In genomic region chr10:73413528-73414229, GRCh38 we compare ENCODE assay signal across 8 cellular contexts. TPM values are rescaled to one million over a fixed set of nuclear protein-coding genes. Genes with fewer than 3 reads are reported as not detected.
DNase-seq lines count a peak whose midpoint lies in the region; ATAC-seq lines count a peak whose summit lies in the region.

ANXA7 (minus strand) TSS chr10:73414058; CDS start chr10:73400856, 13,202 bp downstream.

- H3K27me3 Mint-ChIP-seq in memory B cell: no peaks in the 10 kb centered on the region

- no peaks in the 10 kb centered on the region for H3K27me3 ChIP-seq in effector memory CD4-positive, alpha-beta T cell (replicated peaks; ENCODE audit: control insufficient read depth, insufficient read depth, low read length, poor library complexity, severe bottlenecking)

- DNase-seq in COR-L47 (lab: John Stamatoyannopoulos, UW) (peak; percentile 80), HS-27A (ENCODE audit: low read depth) (peak; percentile 30), NOMO-1 (lab: John Stamatoyannopoulos, UW; ENCODE audit: unreplicated experiment in 2 of 2) (peak; percentile 85 to 86), memory B cell (ENCODE audit: low spot score in 2 of 2) (peak; percentile 84 to 85)
- peak; percentile 87 to 90 (median 89) for DNase-seq in effector memory CD4-positive, alpha-beta T cell
- peak; percentile 88 for DNase-seq in stimulated activated CD8-positive, alpha-beta memory T cell treated with anti-CD3 and anti-CD28 coated beads, Interleukin-12 subunit alpha, Interleukin-12 subunit beta, amount 100 ng/mL, for 1 hour (ENCODE audit: low read depth)

- peak within 1 kb of the TSS; percentile 93 for H3K4me3 Mint-ChIP-seq in memory B cell

- H3K4me3 ChIP-seq in effector memory CD4-positive, alpha-beta T cell (ENCODE audit: insufficient read depth, low read depth, low read length, poor library complexity, severe bottlenecking): peak within 1 kb of the TSS; percentile 99

- peak within 1 kb of the TSS; percentile 96 for H3K27ac Mint-ChIP-seq in memory B cell

- H3K36me3 ChIP-seq in effector memory CD4-positive, alpha-beta T cell (ENCODE audit: control insufficient read depth, insufficient read depth, low read length): no peaks in the 10 kb centered on the region

- H3K9me3 ChIP-seq in effector memory CD4-positive, alpha-beta T cell (ENCODE audit: control insufficient read depth, low read length): no peaks in the 10 kb centered on the region

- H3K27ac ChIP-seq in effector memory CD4-positive, alpha-beta T cell (ENCODE audit: insufficient read depth, low read length, poor library complexity, severe bottlenecking): peak within 1 kb of the TSS; percentile 96

- no peaks in the 10 kb centered on the region for H3K9me3 Mint-ChIP-seq in memory B cell

- peaks cover 2% of the 10 kb centered on the region for H3K36me3 Mint-ChIP-seq in memory B cell

- H3K4me1 ChIP-seq in effector memory CD4-positive, alpha-beta T cell (ENCODE audit: control insufficient read depth, insufficient read depth, low read length, poor library complexity, severe bottlenecking): peaks cover 18% of the 10 kb centered on the region

- POLR2A ChIA-PET in activated CD8-positive, alpha-beta memory T cell treated with anti-CD3 and anti-CD28 coated beads for 36 hours (lab: Charles Lee): interaction anchor here (0.9 to 2.5 kb wide), 5 partner anchors 55 to 330 kb away, joined by 3 to 11 read pairs (median 5); partner anchors contain the start of genes CFAP70, DNAJC9, MRPS16 and PPP3CB

- ATAC-seq in GM19467 (IDR thresholded peaks at IDR 0.05; ENCODE audit: unreplicated experiment): peak; percentile 90
- ATAC-seq in memory B cell (ENCODE audit: low read depth): peak; percentile 86

- CTCF ChIA-PET in activated CD8-positive, alpha-beta memory T cell treated with anti-CD3 and anti-CD28 coated beads for 36 hours (lab: Charles Lee): interaction anchor here (1.0 to 1.3 kb wide), 4 partner anchors 36 to 82 kb away, joined by 3 to 7 read pairs (median 3); partner anchors contain the start of genes CFAP70 and PPP3CB

- H3K4me1 Mint-ChIP-seq in memory B cell: peaks cover 23% of the 10 kb centered on the region

RNA-seq across cellular contexts. Expression of gene ANXA7, which starts in this region (rescaled TPM):
- 100 to 1,000 TPM; 138 to 140 TPM for total RNA-seq in activated CD8-positive, alpha-beta memory T cell treated with anti-CD3 and anti-CD28 coated beads for 36 hours

Comparison
In these comparisons a context has a peak if more than half of its experiments do, and no peak if none do; other contexts are left out.
1. Peak in every context shown above with its lines: DNase-seq, ATAC-seq, H3K4me3 ChIP-seq and H3K27ac ChIP-seq.
2. DNase-seq: peak in every context shown above with its lines; median percentile 89 in effector memory CD4-positive, alpha-beta T cell; 88 in stimulated activated CD8-positive, alpha-beta memory T cell treated with anti-CD3 and anti-CD28 coated beads, Interleukin-12 subunit alpha, Interleukin-12 subunit beta, amount 100 ng/mL, for 1 hour; 86 in NOMO-1; 84 in memory B cell; 80 in COR-L47; 30 in HS-27A.